Comparison of ENCODE assay signal across 9 cellular contexts in the genomic region with DNA sequence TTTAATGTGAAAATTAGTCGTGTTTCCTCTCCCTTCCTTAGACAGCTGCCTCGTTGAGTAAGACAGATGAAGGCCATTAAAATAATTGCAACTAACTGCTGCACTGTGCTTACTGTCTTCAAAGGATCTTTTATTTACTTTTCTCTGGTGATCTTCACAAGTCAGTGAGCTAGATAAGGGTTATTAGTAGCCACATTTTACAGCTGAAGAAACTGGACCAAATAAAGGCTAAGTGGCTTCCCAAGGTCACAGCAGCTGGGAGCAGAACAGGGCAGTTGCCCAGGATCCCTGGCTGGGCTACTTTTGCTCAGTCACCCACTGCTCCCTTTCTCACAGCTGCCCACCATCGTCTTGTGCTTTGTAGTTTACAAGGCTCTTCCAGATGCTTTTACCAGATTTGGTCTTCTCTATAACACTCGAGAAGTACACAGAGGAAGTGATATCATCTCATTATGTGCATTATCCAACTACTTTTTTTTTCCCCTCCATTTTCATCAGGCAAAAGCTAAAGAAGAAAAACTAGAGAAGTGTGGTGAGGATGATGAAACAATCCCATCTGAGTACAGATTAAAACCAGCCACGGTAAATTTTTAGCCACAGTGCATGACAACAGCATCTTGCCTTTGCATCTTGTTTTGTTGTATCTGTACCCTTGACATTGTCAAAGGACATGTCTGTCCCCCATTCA.
DNase-seq lines count a peak whose midpoint lies in the region; ATAC-seq and TF ChIP-seq lines count a peak whose summit lies in the region.
"Had no signal": no experiment of that assay in that cellular context is flagged by ENCODE, and none has a peak within 500 bp of the region (broad histone marks: within the 10 kb centered on the region; RNA-seq: fewer than 3 reads in every experiment).

No MANE protein-coding gene starts in this region.

- H3K27me3 Mint-ChIP-seq in CD8-positive, alpha-beta T cell (ENCODE audit: low read depth): no peaks in the 10 kb centered on the region
- no peaks in the 10 kb centered on the region for H3K27me3 Mint-ChIP-seq in activated naive CD8-positive, alpha-beta T cell treated with anti-CD3 and anti-CD28 coated beads for 36 hours
- no peaks in the 10 kb centered on the region for H3K27me3 Mint-ChIP-seq in naive thymus-derived CD8-positive, alpha-beta T cell

- intact Hi-C loops in CD8-positive, alpha-beta T cell (cut with DNase I, micrococcal nuclease): no loop called here

- no peaks in the 10 kb centered on the region for H3K9me3 Mint-ChIP-seq in CD8-positive, alpha-beta T cell
- peaks cover 3% of the 10 kb centered on the region for H3K9me3 Mint-ChIP-seq in activated naive CD8-positive, alpha-beta T cell treated with anti-CD3 and anti-CD28 coated beads for 36 hours
- no peaks in the 10 kb centered on the region for H3K9me3 Mint-ChIP-seq in naive thymus-derived CD8-positive, alpha-beta T cell

- POLR2A ChIA-PET in CD8-positive, alpha-beta T cell (lab: Charles Lee): no interaction called here
- POLR2A ChIA-PET in naive thymus-derived CD8-positive, alpha-beta T cell (lab: Charles Lee): interaction anchor here (1.2 kb wide), 1 partner anchor 84 kb away, joined by 4 read pairs; a partner anchor contains a TSS

- no peaks in the 10 kb centered on the region for H3K4me1 ChIP-seq in CD8-positive, alpha-beta T cell (ENCODE audit: insufficient read depth, low read length)

- no peaks in the 10 kb centered on the region for H3K4me1 Mint-ChIP-seq in CD8-positive, alpha-beta T cell (ENCODE audit: low read depth)
- H3K4me1 Mint-ChIP-seq in activated naive CD8-positive, alpha-beta T cell treated with anti-CD3 and anti-CD28 coated beads for 36 hours: peaks cover 28% of the 10 kb centered on the region
- H3K4me1 Mint-ChIP-seq in naive thymus-derived CD8-positive, alpha-beta T cell: peaks cover 0 to 8% (median 0%) of the 10 kb centered on the region in 4 donors

- no peak overlapping the region for H3K27ac ChIP-seq in CD8-positive, alpha-beta T cell (ENCODE audit: low read depth, low read length)
- H3K27ac ChIP-seq: ovary had no signal

- H3K36me3 Mint-ChIP-seq in CD8-positive, alpha-beta T cell: peaks cover 91% of the 10 kb centered on the region
- peaks cover 31% of the 10 kb centered on the region for H3K36me3 Mint-ChIP-seq in activated naive CD8-positive, alpha-beta T cell treated with anti-CD3 and anti-CD28 coated beads for 36 hours
- peaks cover 0 to 86% (median 11%) of the 10 kb centered on the region in 3 donors for H3K36me3 Mint-ChIP-seq in naive thymus-derived CD8-positive, alpha-beta T cell

- no peak for ATAC-seq in CD8-positive, alpha-beta T cell
- ATAC-seq in naive thymus-derived CD8-positive, alpha-beta T cell: no peak
- ATAC-seq in GM21723 (IDR thresholded peaks at IDR 0.05; ENCODE audit: unreplicated experiment) (no peak), GM19397 (IDR thresholded peaks at IDR 0.05; ENCODE audit: unreplicated experiment) (no peak)

- H3K36me3 ChIP-seq in CD8-positive, alpha-beta T cell (ENCODE audit: insufficient read depth, low read length): peaks cover 42% of the 10 kb centered on the region
- H3K36me3 ChIP-seq: ovary had no signal

- no peaks in the 10 kb centered on the region for H3K9me3 ChIP-seq in CD8-positive, alpha-beta T cell (ENCODE audit: low read length)
- H3K9me3 ChIP-seq: ovary had no signal

- no peak overlapping the region for H3K4me3 Mint-ChIP-seq in CD8-positive, alpha-beta T cell
- no peak overlapping the region for H3K4me3 Mint-ChIP-seq in activated naive CD8-positive, alpha-beta T cell treated with anti-CD3 and anti-CD28 coated beads for 36 hours
- H3K4me3 Mint-ChIP-seq in naive thymus-derived CD8-positive, alpha-beta T cell: no peak overlapping the region

- H3K27ac Mint-ChIP-seq in CD8-positive, alpha-beta T cell: peak overlapping the region; percentile 72
- H3K27ac Mint-ChIP-seq in activated naive CD8-positive, alpha-beta T cell treated with anti-CD3 and anti-CD28 coated beads for 36 hours: peak overlapping the region; percentile 85
- H3K27ac Mint-ChIP-seq in naive thymus-derived CD8-positive, alpha-beta T cell: peak overlapping the region in 8 of 10 donors; percentile 2 to 91 (median 60)

- no peak overlapping the region for H3K4me3 ChIP-seq in CD8-positive, alpha-beta T cell (ENCODE audit: low read depth, low read length)
- H3K4me3 ChIP-seq: ovary had no signal

- in situ Hi-C loops in GM13976 (cut with MboI; ENCODE audit: low sequenced_read_pairs, unreplicated experiment): loop anchor here (5.0 kb wide), 1 partner anchor 416 kb away; no protein-coding TSS in a partner anchor

- H3K27me3 ChIP-seq in CD8-positive, alpha-beta T cell (ENCODE audit: insufficient read depth, low read length): no peaks in the 10 kb centered on the region
- H3K27me3 ChIP-seq: ovary had no signal

- TF ChIP-seq CTCF in CD8-positive, alpha-beta T cell (IDR thresholded peaks at IDR 0.05): no peak
- TF ChIP-seq CTCF in GM13976 (IDR thresholded peaks at IDR 0.05; ENCODE audit: borderline replicate concordance, control extremely low read depth, extremely low read depth, insufficient read depth, missing control alignments): no peak

- DNase-seq in CD8-positive, alpha-beta T cell: no peak
- DNase-seq in EH (ENCODE audit: low read depth): peak; percentile 48
- DNase-seq in activated naive CD8-positive, alpha-beta T cell treated with anti-CD3 and anti-CD28 coated beads for 36 hours: no peak
- DNase-seq in naive thymus-derived CD8-positive, alpha-beta T cell: no peak
- DNase-seq in GM13976 (ENCODE audit: low spot score): no peak
- DNase-seq: NCI-H2107, ovary had no signal

- CTCF ChIA-PET in CD8-positive, alpha-beta T cell (lab: Charles Lee): interaction anchor here (0.8 to 1.8 kb wide), 3 partner anchors 132 to 418 kb away, joined by 4 to 10 read pairs (median 5); no protein-coding TSS in a partner anchor
